18 cellular contexts compared by ENCODE assay signal in genomic region chr11:35375332-35376125, GRCh38.
"Had no signal": no experiment of that assay in that cellular context is flagged by ENCODE, and none has a peak within 500 bp of the region (broad histone marks: within the 10 kb centered on the region; RNA-seq: fewer than 3 reads in every experiment).

No MANE protein-coding gene starts in this region.

- H3K36me3 ChIP-seq: esophagus muscularis mucosa, gastroesophageal sphincter, ovary, right atrium auricular region, suprapubic skin, thyroid gland had no signal

- FAIRE-seq: small intestine, urothelium cell line had no signal

- DNase-seq: effector memory CD8-positive, alpha-beta T cell; immature natural killer cell; kidney; left cardiac atrium; left ventricle myocardium superior; naive thymus-derived CD8-positive, alpha-beta T cell; ovary; small intestine; stimulated activated CD4-positive, alpha-beta T cell treated with anti-CD3 and anti-CD28 coated beads, Interleukin-12 subunit alpha, Interleukin-12 subunit beta, amount 100 ng/mL, for 4 hours; stimulated activated naive CD8-positive, alpha-beta T cell treated with anti-CD3 and anti-CD28 coated beads, Interleukin-15, Interleukin-2, amounts not matched to agents 100 U/mL and 50 U/mL, for 24 hours; thyroid gland had no signal

- ATAC-seq: effector memory CD8-positive, alpha-beta T cell; gastroesophageal sphincter; left cardiac atrium; left ventricle myocardium superior; naive thymus-derived CD8-positive, alpha-beta T cell; stimulated activated naive CD8-positive, alpha-beta T cell treated with anti-CD3 and anti-CD28 coated beads, Interleukin-15, Interleukin-2, amounts not matched to agents 100 U/mL and 50 U/mL, for 24 hours had no signal

- H3K27me3 ChIP-seq: esophagus muscularis mucosa, gastroesophageal sphincter, ovary, right atrium auricular region, suprapubic skin, thyroid gland had no signal

- H3K4me1 ChIP-seq: suprapubic skin had no signal

- H3K27ac ChIP-seq: epithelial cell of prostate, esophagus muscularis mucosa, gastroesophageal sphincter, ovary, right atrium auricular region, suprapubic skin, thyroid gland had no signal

- H3K4me3 ChIP-seq: esophagus muscularis mucosa, gastroesophageal sphincter, lung, ovary, right atrium auricular region, suprapubic skin, thyroid gland had no signal

- H3K9me3 ChIP-seq: esophagus muscularis mucosa, gastroesophageal sphincter, ovary, right atrium auricular region, suprapubic skin, thyroid gland had no signal
